In the genomic region with DNA sequence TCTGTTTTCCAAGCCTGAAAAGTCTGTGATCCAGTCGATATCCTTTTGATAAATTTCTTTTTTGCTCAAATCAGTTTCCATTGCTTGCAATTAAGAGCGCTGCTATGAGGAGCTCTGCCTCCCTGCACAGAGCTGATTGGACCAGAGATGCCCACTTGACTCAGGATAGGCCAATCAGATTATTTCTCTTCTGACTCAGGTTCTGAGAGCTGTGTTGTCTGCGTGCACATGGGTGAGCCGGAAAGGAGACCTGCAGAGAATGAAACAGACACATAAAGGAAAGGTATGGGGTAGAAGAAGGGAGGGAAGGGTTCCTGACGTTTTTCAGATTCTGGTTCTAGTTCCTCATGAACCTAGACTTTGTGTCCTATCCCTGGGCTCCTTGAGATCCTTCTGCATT, we compare ENCODE assay signal across 1 cellular context.
TF ChIP-seq lines count a peak whose summit lies in the region.

No MANE protein-coding gene starts in this region.

TF ChIP-seq in IMR-90, 13 proteins besides CTCF, POLR2A, EP300 and RAD21:
- no peak for TF ChIP-seq NFE2L2 (IDR thresholded peaks at IDR 0.05; ENCODE audit: low read depth, low read length)
- TF ChIP-seq MAFK (IDR thresholded peaks at IDR 0.05; ENCODE audit: low read depth, low read length) = no peak
- TF ChIP-seq SMC3 (IDR thresholded peaks at IDR 0.05; ENCODE audit: low read depth, low read length) = no peak
- peak; percentile 74 for TF ChIP-seq USF2 (IDR thresholded peaks at IDR 0.05; ENCODE audit: low read depth, low read length)
- no peak for TF ChIP-seq MXI1 (IDR thresholded peaks at IDR 0.05; ENCODE audit: borderline replicate concordance, low read depth, low read length)
- no peak for TF ChIP-seq CEBPB (IDR thresholded peaks at IDR 0.05; ENCODE audit: low read depth, low read length)
- TF ChIP-seq FOS (IDR thresholded peaks at IDR 0.05; ENCODE audit: low read depth, low read length) = no peak
- no peak for TF ChIP-seq BHLHE40 (IDR thresholded peaks at IDR 0.05; ENCODE audit: low read depth, low read length)
